In the genomic region with DNA sequence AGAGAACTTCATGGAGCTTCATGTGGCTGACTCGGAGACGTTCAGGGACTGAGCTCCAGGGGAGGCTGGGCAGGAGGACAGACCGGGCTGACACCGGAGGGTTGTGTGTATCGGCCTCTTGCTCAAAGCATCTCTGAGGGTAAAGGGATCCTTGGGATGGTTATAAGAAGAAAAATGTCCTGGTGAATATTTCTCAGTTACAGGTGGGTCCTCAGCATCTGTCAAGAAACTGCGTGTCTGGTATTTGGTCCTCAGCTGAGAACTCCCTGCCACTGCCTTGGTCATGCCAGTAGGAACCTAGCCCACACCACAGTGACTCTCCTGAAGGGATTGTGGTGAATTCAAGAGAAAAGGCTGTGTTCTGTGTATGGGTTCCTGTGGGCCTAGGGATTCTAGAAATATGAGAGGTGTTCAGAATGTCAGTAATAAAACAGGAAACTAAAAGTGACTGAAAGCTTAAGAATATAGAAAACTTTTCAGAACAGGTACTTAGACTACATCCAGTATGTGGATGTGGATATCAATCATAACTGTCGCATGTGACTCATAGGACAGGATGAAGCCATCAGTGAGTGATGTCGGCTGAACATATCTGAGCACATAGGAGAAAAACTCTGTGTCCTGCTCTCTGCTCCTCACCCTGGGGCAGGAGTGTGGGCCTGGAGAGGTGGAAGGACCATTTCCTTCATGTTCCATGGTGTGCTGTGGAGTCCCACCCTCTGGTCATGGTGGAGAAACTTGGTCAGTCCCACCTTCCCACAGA, we compare ENCODE assay signal across 17 cellular contexts. TPM values are rescaled to one million over a fixed set of nuclear protein-coding genes. Genes with fewer than 3 reads are reported as not detected.
DNase-seq lines count a peak whose midpoint lies in the region; TF ChIP-seq lines count a peak whose summit lies in the region.
"Had no signal": no experiment of that assay in that cellular context is flagged by ENCODE, and none has a peak within 500 bp of the region (broad histone marks: within the 10 kb centered on the region; RNA-seq: fewer than 3 reads in every experiment).

No MANE protein-coding gene starts in this region.

- H3K4me1 Mint-ChIP-seq in MCF 10A (ENCODE audit: insufficient read depth, unreplicated experiment): peaks cover 6% of the 10 kb centered on the region
- H3K4me1 Mint-ChIP-seq: CD8-positive, alpha-beta memory T cell; GM23338; H9 had no signal

- H3K27ac ChIP-seq in breast epithelium (no peak overlapping the region), esophagus muscularis mucosa (replicated peaks in 1 of 4) (no peak overlapping the region)
- H3K27ac ChIP-seq in effector memory CD4-positive, alpha-beta T cell (ENCODE audit: insufficient read depth, low read length, poor library complexity, severe bottlenecking): no peak overlapping the region
- H3K27ac ChIP-seq: BLaER1 had no signal

- CTCF ChIA-PET in MCF 10A (lab: Yijun Ruan, JAX): interaction anchor here (0.6 to 8.7 kb wide), 4 partner anchors 11 to 1044 kb away, joined by 3 to 459 read pairs (median 18); partner anchors contain the start of gene MBL2

- no peaks in the 10 kb centered on the region for H3K27me3 ChIP-seq in breast epithelium
- no peaks in the 10 kb centered on the region for H3K27me3 ChIP-seq in esophagus muscularis mucosa
- H3K27me3 ChIP-seq in effector memory CD4-positive, alpha-beta T cell (replicated peaks; ENCODE audit: control insufficient read depth, insufficient read depth, low read length, poor library complexity, severe bottlenecking): no peaks in the 10 kb centered on the region
- H3K27me3 ChIP-seq: BLaER1 had no signal

- H3K27me3 Mint-ChIP-seq in MCF 10A (ENCODE audit: insufficient read depth, unreplicated experiment): no peaks in the 10 kb centered on the region
- H3K27me3 Mint-ChIP-seq: CD8-positive, alpha-beta memory T cell had no signal

- 55% methylated on average over 8 of the region's 8 CpGs for WGBS in esophagus muscularis mucosa

- H3K36me3 ChIP-seq in breast epithelium (no peaks in the 10 kb centered on the region), esophagus muscularis mucosa (no peaks in the 10 kb centered on the region)
- no peaks in the 10 kb centered on the region for H3K36me3 ChIP-seq in effector memory CD4-positive, alpha-beta T cell (ENCODE audit: control insufficient read depth, insufficient read depth, low read length)
- H3K36me3 ChIP-seq: BLaER1 had no signal

- TF ChIP-seq CTCF in MCF 10A (IDR thresholded peaks at IDR 0.05; ENCODE audit: unreplicated experiment) (no peak), breast epithelium (IDR thresholded peaks at IDR 0.05) (no peak), esophagus muscularis mucosa (IDR thresholded peaks at IDR 0.05) (no peak)

- no peak for TF ChIP-seq POLR2A in breast epithelium (IDR thresholded peaks at IDR 0.05)
- no peak for TF ChIP-seq POLR2A in esophagus muscularis mucosa (IDR thresholded peaks at IDR 0.05; ENCODE audit: low read depth)

- no peak overlapping the region for H3K27ac Mint-ChIP-seq in MCF 10A (ENCODE audit: low read depth, unreplicated experiment)
- H3K27ac Mint-ChIP-seq: CD8-positive, alpha-beta memory T cell; GM23338; H9 had no signal

- no peak for TF ChIP-seq EP300 in esophagus muscularis mucosa (IDR thresholded peaks at IDR 0.05)

- H3K4me3 Mint-ChIP-seq in MCF 10A (ENCODE audit: unreplicated experiment): no peak overlapping the region
- H3K4me3 Mint-ChIP-seq: CD8-positive, alpha-beta memory T cell; GM23338; H9 had no signal

- no peaks in the 10 kb centered on the region for H3K36me3 Mint-ChIP-seq in MCF 10A (ENCODE audit: insufficient read depth, unreplicated experiment)
- H3K36me3 Mint-ChIP-seq: CD8-positive, alpha-beta memory T cell had no signal

- intact Hi-C loops in MCF 10A (cut with micrococcal nuclease): no loop called here
- intact Hi-C loops in breast epithelium (cut with DNase I; ENCODE audit: low total_unique reads): loop anchor here (2.0 kb wide), 1 partner anchor 17 kb away; no protein-coding TSS in a partner anchor
- intact Hi-C loops in esophagus muscularis mucosa (cut with DNase I): no loop called here

- POLR2A ChIA-PET in MCF 10A (lab: Yijun Ruan, JAX): no interaction called here

- no peaks in the 10 kb centered on the region for H3K4me1 ChIP-seq in breast epithelium
- H3K4me1 ChIP-seq in esophagus muscularis mucosa: no peaks in the 10 kb centered on the region
- H3K4me1 ChIP-seq in effector memory CD4-positive, alpha-beta T cell (ENCODE audit: control insufficient read depth, insufficient read depth, low read length, poor library complexity, severe bottlenecking): no peaks in the 10 kb centered on the region

- H3K9me3 ChIP-seq in breast epithelium (no peaks in the 10 kb centered on the region), esophagus muscularis mucosa (no peaks in the 10 kb centered on the region)
- H3K9me3 ChIP-seq in effector memory CD4-positive, alpha-beta T cell (ENCODE audit: control insufficient read depth, low read length): no peaks in the 10 kb centered on the region

- BruUV-seq in MCF 10A (replicated peaks; lab: Mats Ljungman, UMichigan): no TSS peak

- no peak overlapping the region for H3K4me3 ChIP-seq in breast epithelium
- H3K4me3 ChIP-seq in esophagus muscularis mucosa: no peak overlapping the region
- no peak overlapping the region for H3K4me3 ChIP-seq in effector memory CD4-positive, alpha-beta T cell (ENCODE audit: insufficient read depth, low read depth, low read length, poor library complexity, severe bottlenecking)
- H3K4me3 ChIP-seq: BLaER1, GM23338 had no signal

- DNase-seq in MCF 10A (ENCODE audit: unreplicated experiment) (peak; percentile 13), breast epithelium (ENCODE audit: low spot score in 2 of 2) (no peak), amniotic epithelial cell (ENCODE audit: low read depth) (peak; percentile 37), esophagus muscularis mucosa (ENCODE audit: extremely low spot score) (peak; percentile 70)
- DNase-seq in activated effector memory CD4-positive, alpha-beta T cell treated with Interleukin-2 at 50 U/mL for 16 hours: no peak
- DNase-seq in stimulated activated CD4-positive, alpha-beta T cell treated with anti-CD3 and anti-CD28 coated beads, Interleukin-15, amount 100 ng/mL, for 24 hours: no peak
- no peak for DNase-seq in effector memory CD4-positive, alpha-beta T cell
- DNase-seq: 8988T; AML-193; Caco-2; CD8-positive, alpha-beta memory T cell; DND-41; GDM1; H9 had no signal

- H3K9me3 Mint-ChIP-seq in MCF 10A (ENCODE audit: unreplicated experiment): peaks cover 7% of the 10 kb centered on the region
- H3K9me3 Mint-ChIP-seq: H9 had no signal

RNA-seq across cellular contexts. Expression of gene MBL2, which starts 28.3 kb away (rescaled TPM):
- total RNA-seq in MCF 10A (2022) (not detected in 2 replicates), breast epithelium (not detected), esophagus muscularis mucosa (under 1 TPM in 1 of 4 donors, not detected in 3; 0.06 TPM)
- total RNA-seq: CD8-positive, alpha-beta memory T cell; GM23338; H9; HT1080 had no signal

Comparison
In these comparisons a context has a peak if more than half of its experiments do, and no peak if none do; other contexts are left out.
1. DNase-seq: peak in MCF 10A (single experiment), amniotic epithelial cell (single experiment) and esophagus muscularis mucosa (single experiment); none in breast epithelium (0 of 2), activated effector memory CD4-positive, alpha-beta T cell treated with Interleukin-2 at 50 U/mL for 16 hours (single experiment), stimulated activated CD4-positive, alpha-beta T cell treated with anti-CD3 and anti-CD28 coated beads, Interleukin-15, amount 100 ng/mL, for 24 hours (single experiment) and effector memory CD4-positive, alpha-beta T cell (0 of 3).